Comparison of ENCODE assay signal across 19 cellular contexts in the genomic region with DNA sequence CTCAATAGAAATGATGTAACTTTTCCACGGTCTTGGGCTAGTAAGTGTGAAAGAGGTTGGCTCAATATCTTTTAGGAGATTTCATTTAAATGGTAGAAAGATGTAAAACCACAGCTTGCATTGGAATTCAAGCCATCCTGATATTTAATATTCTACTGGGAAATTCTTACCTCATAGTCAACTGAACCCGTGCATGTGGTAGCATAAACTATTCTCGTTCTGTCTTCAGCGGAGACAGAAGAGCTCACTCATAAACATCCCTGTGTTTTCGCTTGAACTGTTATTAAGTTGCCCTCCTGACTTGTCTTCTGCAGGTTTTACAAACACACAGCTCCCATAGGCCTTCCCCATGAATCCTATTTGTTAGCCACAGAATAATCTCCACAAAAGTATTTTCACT.
"Had no signal": no experiment of that assay in that cellular context is flagged by ENCODE, and none has a peak within 500 bp of the region (broad histone marks: within the 10 kb centered on the region; RNA-seq: fewer than 3 reads in every experiment).

No MANE protein-coding gene starts in this region.

- H3K27ac Mint-ChIP-seq: activated CD4-positive, alpha-beta T cell treated with anti-CD3 and anti-CD28 coated beads, Interleukin-2, amount 10 ng/mL, durations not matched to agents 7 days and 5 days; activated CD8-positive, alpha-beta T cell treated with anti-CD3 and anti-CD28 coated beads for 36 hours; activated naive CD4-positive, alpha-beta T cell treated with anti-CD3 and anti-CD28 coated beads, Interleukin-2, amount 50 U/mL, for 24 hours; effector memory CD8-positive, alpha-beta T cell; naive thymus-derived CD8-positive, alpha-beta T cell; stimulated activated naive B cell treated with anti-CD40 and anti-IgM and Interleukin-4, amounts not matched to agents 10 μg/mL and 1 μg/mL and 100 μg/mL, for 72 hours; T-cell; T-helper 2 cell treated with Interferon-gamma antibody and Interleukin-4, amounts not matched to agents 5 μg/mL and 100 μg/mL, for 36 hours had no signal

- DNase-seq: activated CD4-positive, alpha-beta T cell treated with anti-CD3 and anti-CD28 coated beads, Interleukin-2, amount 10 ng/mL, durations not matched to agents 7 days and 5 days; activated CD4-positive, CD25-positive, alpha-beta regulatory T cell treated with anti-CD3 and anti-CD28 coated beads, Interleukin-2, amount 50 U/mL, for 72 hours; activated CD8-positive, alpha-beta T cell treated with anti-CD3 and anti-CD28 coated beads for 36 hours; activated gamma-delta T cell treated with Interleukin-2 at 50 U/mL for 16 hours; aorta; brain microvascular endothelial cell; dorsolateral prefrontal cortex; effector memory CD8-positive, alpha-beta T cell; heart right ventricle; lower lobe of right lung; naive thymus-derived CD8-positive, alpha-beta T cell; ovary; stimulated activated CD4-positive, alpha-beta T cell treated with anti-CD3 and anti-CD28 coated beads, Interleukin-2, amount 100 ng/mL, for 24 hours; stimulated activated naive B cell treated with anti-CD40 and anti-IgM and Interleukin-4, amounts not matched to agents 10 μg/mL and 1 μg/mL and 100 μg/mL, for 72 hours; T-cell; trophoblast cell; WERI-Rb-1 had no signal

- H3K9me3 Mint-ChIP-seq: activated CD4-positive, alpha-beta T cell treated with anti-CD3 and anti-CD28 coated beads, Interleukin-2, amount 10 ng/mL, durations not matched to agents 7 days and 5 days; activated CD8-positive, alpha-beta T cell treated with anti-CD3 and anti-CD28 coated beads for 36 hours; activated naive CD4-positive, alpha-beta T cell treated with anti-CD3 and anti-CD28 coated beads, Interleukin-2, amount 50 U/mL, for 24 hours; effector memory CD8-positive, alpha-beta T cell; naive thymus-derived CD8-positive, alpha-beta T cell; stimulated activated naive B cell treated with anti-CD40 and anti-IgM and Interleukin-4, amounts not matched to agents 10 μg/mL and 1 μg/mL and 100 μg/mL, for 72 hours; T-cell; T-helper 2 cell treated with Interferon-gamma antibody and Interleukin-4, amounts not matched to agents 5 μg/mL and 100 μg/mL, for 36 hours had no signal

- H3K4me3 Mint-ChIP-seq: activated CD4-positive, alpha-beta T cell treated with anti-CD3 and anti-CD28 coated beads, Interleukin-2, amount 10 ng/mL, durations not matched to agents 7 days and 5 days; activated CD8-positive, alpha-beta T cell treated with anti-CD3 and anti-CD28 coated beads for 36 hours; activated naive CD4-positive, alpha-beta T cell treated with anti-CD3 and anti-CD28 coated beads, Interleukin-2, amount 50 U/mL, for 24 hours; effector memory CD8-positive, alpha-beta T cell; naive thymus-derived CD8-positive, alpha-beta T cell; stimulated activated naive B cell treated with anti-CD40 and anti-IgM and Interleukin-4, amounts not matched to agents 10 μg/mL and 1 μg/mL and 100 μg/mL, for 72 hours; T-cell; T-helper 2 cell treated with Interferon-gamma antibody and Interleukin-4, amounts not matched to agents 5 μg/mL and 100 μg/mL, for 36 hours had no signal

- H3K4me1 Mint-ChIP-seq: activated naive CD4-positive, alpha-beta T cell treated with anti-CD3 and anti-CD28 coated beads, Interleukin-2, amount 50 U/mL, for 24 hours; T-cell had no signal

- H3K36me3 Mint-ChIP-seq: activated naive CD4-positive, alpha-beta T cell treated with anti-CD3 and anti-CD28 coated beads, Interleukin-2, amount 50 U/mL, for 24 hours; naive thymus-derived CD8-positive, alpha-beta T cell; stimulated activated naive B cell treated with anti-CD40 and anti-IgM and Interleukin-4, amounts not matched to agents 10 μg/mL and 1 μg/mL and 100 μg/mL, for 72 hours; T-cell had no signal

- H3K27me3 Mint-ChIP-seq: activated naive CD4-positive, alpha-beta T cell treated with anti-CD3 and anti-CD28 coated beads, Interleukin-2, amount 50 U/mL, for 24 hours; effector memory CD8-positive, alpha-beta T cell had no signal
